8 cellular contexts compared by ENCODE assay signal in genomic region chrX:3711331-3711917, GRCh38. TPM values are rescaled to one million over a fixed set of nuclear protein-coding genes. Genes with fewer than 3 reads are reported as not detected.
DNase-seq lines count a peak whose midpoint lies in the region; ATAC-seq, FAIRE-seq and TF ChIP-seq lines count a peak whose summit lies in the region.

No MANE protein-coding gene starts in this region.

- peak overlapping the region; percentile 100 for H3K4me3 ChIP-seq in BLaER1
- H3K4me3 ChIP-seq in adipocyte (ENCODE audit: low read length), result peak overlapping the region; percentile 81
- peak overlapping the region; percentile 74 to 84 for H3K4me3 ChIP-seq in vagina

- peaks cover 10% of the 10 kb centered on the region; the same call in 1 of the 2 replicates for H3K9me3 ChIP-seq in BLaER1
- H3K9me3 ChIP-seq in adipocyte (ENCODE audit: control insufficient read depth, low read length), result no peaks in the 10 kb centered on the region
- H3K9me3 ChIP-seq in vagina, result no peaks in the 10 kb centered on the region

- H3K4me1 ChIP-seq in BLaER1 (peaks cover 63% of the 10 kb centered on the region), adipocyte (ENCODE audit: control insufficient read depth, insufficient read depth, low read length) (peaks cover 4% of the 10 kb centered on the region), vagina (peaks cover 26% of the 10 kb centered on the region)

- peak overlapping the region; percentile 99 for H3K27ac ChIP-seq in BLaER1
- H3K27ac ChIP-seq in vagina, result peak overlapping the region; percentile 86

- TF ChIP-seq POLR2A in vagina (IDR thresholded peaks at IDR 0.05) (no peak), GM12891 (IDR thresholded peaks at IDR 0.05; ENCODE audit: low read depth, low read length) (no peak)

- no peak for TF ChIP-seq CTCF in vagina (IDR thresholded peaks at IDR 0.05)

- peaks cover 62% of the 10 kb centered on the region for H4K20me1 ChIP-seq in BLaER1

- in situ Hi-C loops in KBM-7 (cut with MboI; ENCODE audit: low pct_unique_long_range_greater_than_20kb, low sequenced_read_pairs), result no loop called here

- intact Hi-C loops in vagina (cut with DNase I), result no loop called here

- peak overlapping the region; percentile 97 for H3K27ac Mint-ChIP-seq in memory B cell

- no peaks in the 10 kb centered on the region for H3K27me3 Mint-ChIP-seq in memory B cell

- H3K27me3 ChIP-seq in BLaER1 (no peaks in the 10 kb centered on the region), adipocyte (replicated peaks; ENCODE audit: control insufficient read depth, insufficient read depth, low read length) (no peaks in the 10 kb centered on the region), vagina (no peaks in the 10 kb centered on the region)

- H3K9ac ChIP-seq in BLaER1 (peak overlapping the region; percentile 99), adipocyte (ENCODE audit: low read length) (peak overlapping the region; percentile 70)

- FAIRE-seq in GM12891 (lab: Jason Lieb, UNC), result no peak

- H3K4me3 Mint-ChIP-seq in memory B cell, result peak overlapping the region; percentile 96

- no peaks in the 10 kb centered on the region for H3K36me3 Mint-ChIP-seq in memory B cell

- H3K36me3 ChIP-seq in BLaER1 (peaks cover 42% of the 10 kb centered on the region), adipocyte (ENCODE audit: control insufficient read depth, insufficient read depth, low read length, severe bottlenecking) (no peaks in the 10 kb centered on the region), vagina (no peaks in the 10 kb centered on the region)

- H3K4me1 Mint-ChIP-seq in memory B cell, result peaks cover 9% of the 10 kb centered on the region

- peak overlapping the region; percentile 89 for H3K4me2 ChIP-seq in BLaER1

- ATAC-seq in HG03432 (IDR thresholded peaks at IDR 0.05; ENCODE audit: unreplicated experiment), result peak; percentile 26
- peak; percentile 54 for ATAC-seq in memory B cell (ENCODE audit: low read depth)

- no peaks in the 10 kb centered on the region for H3K9me3 Mint-ChIP-seq in memory B cell

- DNase-seq in adipocyte (ENCODE audit: low read depth), result no peak
- peak; percentile 43 to 51 for DNase-seq in memory B cell (ENCODE audit: low spot score in 2 of 2)
- DNase-seq in vagina (ENCODE audit: extremely low spot score in 2 of 2), result no peak
- DNase-seq in KBM-7, result no peak
- no peak for DNase-seq in GM12891 (ENCODE audit: insufficient read length, low spot score)
- DNase-seq in DMS153 (lab: John Stamatoyannopoulos, UW), result no peak

TF ChIP-seq in GM12891, 5 proteins besides CTCF, POLR2A, EP300 and RAD21:
- TF ChIP-seq POLR2AphosphoS5 (IDR thresholded peaks at IDR 0.05; ENCODE audit: low read depth, low read length), result no peak
- no peak for TF ChIP-seq TAF1 (IDR thresholded peaks at IDR 0.05; ENCODE audit: low read depth, low read length)
- no peak for TF ChIP-seq PAX5 (IDR thresholded peaks at IDR 0.05; ENCODE audit: insufficient read depth, low read length, severe bottlenecking)
- no peak for TF ChIP-seq POU2F2 (IDR thresholded peaks at IDR 0.05; ENCODE audit: low read depth, low read length)

RNA-seq across cellular contexts. Expression of gene PRKX, which starts 2.0 kb away (rescaled TPM):
- 51.6 TPM for total RNA-seq in vagina
- 6.3 TPM for polyA plus RNA-seq in GM12891 (2012; ENCODE audit: low read depth, missing spikeins)

Comparison
In these comparisons a context has a peak if more than half of its experiments do, and no peak if none do; other contexts are left out.
1. DNase-seq: peak in memory B cell (2 of 2); none in adipocyte (single experiment), vagina (0 of 2), KBM-7 (single experiment), GM12891 (single experiment) and DMS153 (single experiment).
2. Peak in every context shown above with its lines, with median percentiles within 50 percentile points of each other: H3K4me3 ChIP-seq.